29 cellular contexts compared by ENCODE assay signal in genomic region chr9:106443520-106443919, GRCh38.
"Had no signal": no experiment of that assay in that cellular context is flagged by ENCODE, and none has a peak within 500 bp of the region (broad histone marks: within the 10 kb centered on the region; RNA-seq: fewer than 3 reads in every experiment).

No MANE protein-coding gene starts in this region.

- H3K27me3 ChIP-seq: colonic mucosa, dorsolateral prefrontal cortex, esophagus muscularis mucosa, esophagus squamous epithelium, foreskin keratinocyte, gastrocnemius medialis, gastroesophageal sphincter, heart left ventricle, heart right ventricle had no signal

- DNase-seq: colonic mucosa; cortex of kidney; dermis blood vessel endothelial cell; dorsolateral prefrontal cortex; effector CD4-positive, alpha-beta T cell; effector CD8-positive, alpha-beta T cell; effector memory CD4-positive, alpha-beta T cell; effector memory CD8-positive, alpha-beta T cell; endodermal cell; erythroblast; esophagus squamous epithelium; foreskin fibroblast; foreskin keratinocyte; foreskin melanocyte; gastrocnemius medialis; glutamatergic neuron; head of caudate nucleus; heart left ventricle; heart right ventricle had no signal

- H3K36me3 ChIP-seq: colonic mucosa, esophagus muscularis mucosa, esophagus squamous epithelium, gastrocnemius medialis, gastroesophageal sphincter, heart left ventricle, heart right ventricle had no signal

- H3K27ac Mint-ChIP-seq: dendritic cell treated with granulocyte-macrophage colony-stimulating factor and Interleukin-4, amounts not matched to agents 40 ng/mL and 50 ng/mL, for 4 days; effector memory CD8-positive, alpha-beta T cell; endodermal cell had no signal

- H3K4me3 ChIP-seq: colonic mucosa, coronary artery, dorsolateral prefrontal cortex, esophagus muscularis mucosa, esophagus squamous epithelium, gastrocnemius medialis, gastroesophageal sphincter, heart left ventricle, heart right ventricle had no signal

- H3K27me3 Mint-ChIP-seq: dendritic cell treated with granulocyte-macrophage colony-stimulating factor and Interleukin-4, amounts not matched to agents 40 ng/mL and 50 ng/mL, for 4 days; effector memory CD8-positive, alpha-beta T cell had no signal

- ATAC-seq: effector memory CD8-positive, alpha-beta T cell; esophagus mucosa; foreskin keratinocyte; gastrocnemius medialis; gastroesophageal sphincter; heart left ventricle; heart right ventricle had no signal

- FAIRE-seq: colon, endometrium, endothelial cell of umbilical vein, frontal cortex had no signal

- H3K9me3 ChIP-seq: colonic mucosa, esophagus muscularis mucosa, esophagus squamous epithelium, gastrocnemius medialis, gastroesophageal sphincter, heart left ventricle, heart right ventricle had no signal

- H3K4me1 ChIP-seq: colonic mucosa, esophagus squamous epithelium, foreskin keratinocyte, gastrocnemius medialis, gastroesophageal sphincter had no signal

- H3K4me3 Mint-ChIP-seq: dendritic cell treated with granulocyte-macrophage colony-stimulating factor and Interleukin-4, amounts not matched to agents 40 ng/mL and 50 ng/mL, for 4 days; effector memory CD8-positive, alpha-beta T cell; endodermal cell had no signal

- H3K4me1 Mint-ChIP-seq: endodermal cell had no signal

- H3K27ac ChIP-seq: colonic mucosa, coronary artery, dorsolateral prefrontal cortex, epithelial cell of prostate, esophagus muscularis mucosa, esophagus squamous epithelium, foreskin keratinocyte, gastrocnemius medialis, gastroesophageal sphincter, heart left ventricle, heart right ventricle had no signal
